In the genomic region with DNA sequence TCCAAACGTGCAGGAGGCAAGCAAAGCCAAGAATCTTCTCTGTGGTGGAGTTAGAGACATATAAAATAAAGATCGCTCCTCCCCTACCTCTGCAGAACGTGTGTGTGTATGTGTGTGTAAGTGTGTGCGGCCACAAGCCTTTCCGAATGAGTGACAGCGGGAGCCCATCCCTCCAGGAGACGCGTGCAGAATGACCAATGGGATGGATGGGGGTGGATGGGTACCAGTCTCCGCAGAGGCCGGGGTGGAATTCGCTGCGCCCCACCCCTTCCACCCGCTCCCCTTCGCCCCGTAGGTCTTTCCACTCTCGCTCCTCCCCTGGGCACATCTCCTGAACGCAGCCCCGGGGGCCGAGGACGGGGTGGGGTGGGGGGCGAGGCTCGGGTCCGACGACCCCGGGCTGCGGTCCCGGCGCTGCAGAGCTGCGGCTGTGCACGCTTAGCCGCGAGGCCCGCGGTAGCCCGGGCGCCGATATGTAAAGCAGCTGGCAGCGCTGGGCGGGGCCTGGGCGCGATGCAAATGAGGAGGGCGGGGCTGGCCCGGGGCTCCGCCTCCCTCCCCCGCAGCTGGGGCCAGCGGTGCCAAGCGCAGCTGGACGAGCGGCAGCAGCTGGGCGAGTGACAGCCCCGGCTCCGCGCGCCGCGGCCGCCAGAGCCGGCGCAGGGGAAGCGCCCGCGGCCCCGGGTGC, we compare ENCODE assay signal across 8 cellular contexts. TPM values are rescaled to one million over a fixed set of nuclear protein-coding genes. Genes with fewer than 3 reads are reported as not detected.
DNase-seq lines count a peak whose midpoint lies in the region; ATAC-seq and TF ChIP-seq lines count a peak whose summit lies in the region.

PRKCB (plus strand) TSS at position 594 of the 688 bp plus-strand sequence.

- H3K9ac ChIP-seq in OCI-LY1 (ENCODE audit: low read length) = peak within 1 kb of the TSS; percentile 27

- peaks cover 12% of the 10 kb centered on the region for H3K4me1 Mint-ChIP-seq in neural crest cell
- peaks cover 54% of the 10 kb centered on the region for H3K4me1 Mint-ChIP-seq in stimulated activated naive CD8-positive, alpha-beta T cell treated with anti-CD3 and anti-CD28 coated beads, Interleukin-15, Interleukin-2, amounts not matched to agents 100 ng/mL and 50 ng/mL, for 24 hours (ENCODE audit: low read depth)

- TF ChIP-seq CTCF in OCI-LY1 (IDR thresholded peaks at IDR 0.05; ENCODE audit: low read length) = no peak
- no peak for TF ChIP-seq CTCF in fibroblast of the aortic adventitia (IDR thresholded peaks at IDR 0.05; ENCODE audit: insufficient read depth, low read length)
- no peak for TF ChIP-seq CTCF in neural crest cell (conservative IDR thresholded peaks at IDR 0.05)

- peak within 1 kb of the TSS; percentile 13 for H3K27ac Mint-ChIP-seq in neural crest cell (ENCODE audit: unreplicated experiment)
- H3K27ac Mint-ChIP-seq in stimulated activated naive CD8-positive, alpha-beta T cell treated with anti-CD3 and anti-CD28 coated beads, Interleukin-15, Interleukin-2, amounts not matched to agents 100 ng/mL and 50 ng/mL, for 24 hours = peak within 1 kb of the TSS; percentile 85

- H3K9me3 Mint-ChIP-seq in neural crest cell = peaks cover 2% of the 10 kb centered on the region
- H3K9me3 Mint-ChIP-seq in stimulated activated naive CD8-positive, alpha-beta T cell treated with anti-CD3 and anti-CD28 coated beads, Interleukin-15, Interleukin-2, amounts not matched to agents 100 ng/mL and 50 ng/mL, for 24 hours = peaks cover 8% of the 10 kb centered on the region

- no peak within 1 kb of the TSS for H2AFZ ChIP-seq in OCI-LY1 (ENCODE audit: low read length)

- H4K20me1 ChIP-seq in OCI-LY1 (ENCODE audit: insufficient read depth, low read length) = no peaks in the 10 kb centered on the region

- H3K27ac ChIP-seq in OCI-LY1 (ENCODE audit: low read depth, low read length, poor library complexity, severe bottlenecking) = no peak within 1 kb of the TSS

- ATAC-seq in HG02973 (IDR thresholded peaks at IDR 0.05; ENCODE audit: unreplicated experiment) = peak; percentile 68

- H3K27me3 Mint-ChIP-seq in neural crest cell (ENCODE audit: low read depth) = peaks cover 72% of the 10 kb centered on the region
- no peaks in the 10 kb centered on the region for H3K27me3 Mint-ChIP-seq in stimulated activated naive CD8-positive, alpha-beta T cell treated with anti-CD3 and anti-CD28 coated beads, Interleukin-15, Interleukin-2, amounts not matched to agents 100 ng/mL and 50 ng/mL, for 24 hours

- H3K79me2 ChIP-seq in OCI-LY1 (ENCODE audit: insufficient read depth, low read length) = no peaks in the 10 kb centered on the region

- no peaks in the 10 kb centered on the region for H3K9me2 ChIP-seq in OCI-LY1 (ENCODE audit: low read depth, low read length)

- H3F3A ChIP-seq in OCI-LY1 (ENCODE audit: insufficient read depth, low read length) = no peaks in the 10 kb centered on the region

- no peaks in the 10 kb centered on the region for H3K9me3 ChIP-seq in OCI-LY1 (ENCODE audit: low read length)

- DNase-seq in NCI-H187 (lab: John Stamatoyannopoulos, UW) = peak; percentile 4 to 66
- no peak for DNase-seq in NCI-H187 treated with DMSO at 0.1 percent for 48 hours (lab: John Stamatoyannopoulos, UW)
- peak; percentile 95 to 97 for DNase-seq in activated T-cell treated with anti-CD3 and anti-CD28 coated beads, Interleukin-2, amount 50 U/mL, for 48 hours
- peak; percentile 5 for DNase-seq in fibroblast of the aortic adventitia (ENCODE audit: low read depth)
- peak; percentile 77 for DNase-seq in neural crest cell (ENCODE audit: low read depth, low spot score)

- H3K4me3 ChIP-seq in OCI-LY1 (ENCODE audit: low read depth, low read length, poor library complexity, severe bottlenecking) (peak within 1 kb of the TSS; percentile 64), fibroblast of the aortic adventitia (ENCODE audit: low read depth, low read length) (peak within 1 kb of the TSS; percentile 13)

- peaks cover 24% of the 10 kb centered on the region for H3K4me1 ChIP-seq in OCI-LY1 (ENCODE audit: insufficient read depth, low read length, severe bottlenecking)

- H3K27me3 ChIP-seq in OCI-LY1 (ENCODE audit: insufficient read depth, low read length) = no peaks in the 10 kb centered on the region

- no peaks in the 10 kb centered on the region for H3K36me3 ChIP-seq in OCI-LY1 (ENCODE audit: insufficient read depth, low read length)

- peaks cover 2% of the 10 kb centered on the region for H3K36me3 Mint-ChIP-seq in neural crest cell (ENCODE audit: low read depth)
- H3K36me3 Mint-ChIP-seq in stimulated activated naive CD8-positive, alpha-beta T cell treated with anti-CD3 and anti-CD28 coated beads, Interleukin-15, Interleukin-2, amounts not matched to agents 100 ng/mL and 50 ng/mL, for 24 hours (ENCODE audit: low read depth) = peaks cover 27% of the 10 kb centered on the region

- H3K4me2 ChIP-seq in OCI-LY1 (ENCODE audit: low read length) = peak within 1 kb of the TSS; percentile 68

- peak within 1 kb of the TSS; percentile 87 for H3K4me3 Mint-ChIP-seq in neural crest cell
- H3K4me3 Mint-ChIP-seq in stimulated activated naive CD8-positive, alpha-beta T cell treated with anti-CD3 and anti-CD28 coated beads, Interleukin-15, Interleukin-2, amounts not matched to agents 100 ng/mL and 50 ng/mL, for 24 hours = peak within 1 kb of the TSS; percentile 94

RNA-seq across cellular contexts. Expression of gene PRKCB, which starts in this region (rescaled TPM):
- total RNA-seq in fibroblast of the aortic adventitia (ENCODE audit: low replicate concordance) (0.16 TPM in 1 of 2 replicates, not detected in the other), neural crest cell (0.77 and 0.80 TPM in 2 replicates)

Comparison
In these comparisons a context has a peak if more than half of its experiments do, and no peak if none do; other contexts are left out.
1. Peak in DNase-seq and H3K4me3 ChIP-seq in fibroblast of the aortic adventitia; RNA of the gene not detected or under 1 TPM.
2. Peak in DNase-seq in neural crest cell; RNA of the gene not detected or under 1 TPM.